8 cellular contexts compared by ENCODE assay signal in the genomic region with DNA sequence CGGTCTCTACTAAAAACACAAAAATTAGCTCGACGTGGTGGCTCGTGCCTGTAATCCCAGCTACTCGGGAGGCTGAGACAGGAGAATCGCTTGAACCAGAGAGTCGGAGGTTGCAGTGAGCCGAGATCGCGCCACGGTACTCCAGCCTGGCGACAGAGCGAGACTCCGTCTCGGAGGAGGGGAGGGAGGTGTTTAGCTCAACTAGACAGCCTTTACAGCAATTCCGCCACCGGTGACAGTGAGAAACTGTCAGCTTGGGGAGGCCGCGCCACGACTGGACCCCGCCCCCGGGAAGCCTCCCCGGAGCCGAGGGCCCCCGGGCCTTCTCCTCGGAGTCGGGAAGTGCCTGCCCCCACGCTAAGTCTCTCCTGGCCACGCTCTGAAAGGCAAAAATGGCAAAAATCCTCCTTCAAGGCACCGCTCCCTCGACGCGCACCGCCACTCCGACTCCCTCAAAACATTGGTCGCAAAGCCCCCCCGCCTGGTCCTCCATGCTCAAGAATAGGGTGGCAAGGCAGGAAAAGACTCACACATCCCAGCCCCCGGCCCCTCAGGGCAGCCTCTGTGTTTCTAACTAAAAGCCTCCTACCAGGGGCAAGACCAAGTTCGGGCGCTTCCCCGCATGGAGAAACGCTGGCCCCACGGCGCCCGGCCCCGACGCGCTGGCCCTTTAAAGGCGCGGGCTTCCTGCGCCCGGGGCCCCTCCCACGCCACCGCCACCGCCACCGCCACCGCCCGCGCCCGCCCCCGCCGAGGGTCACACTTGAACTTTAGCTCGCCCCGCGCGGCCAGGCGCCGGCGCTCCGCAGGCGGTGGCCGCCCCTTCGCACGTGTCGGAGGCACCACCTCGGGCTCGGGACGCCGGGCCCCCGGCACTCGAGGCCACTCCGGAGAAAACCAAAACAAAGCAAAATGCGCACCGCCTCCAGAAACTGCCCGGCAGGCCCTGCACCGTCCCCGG. TPM values are rescaled to one million over a fixed set of nuclear protein-coding genes. Genes with fewer than 3 reads are reported as not detected.
DNase-seq lines count a peak whose midpoint lies in the region; ATAC-seq, FAIRE-seq and TF ChIP-seq lines count a peak whose summit lies in the region.

No MANE protein-coding gene starts in this region.

- H3K9me3 ChIP-seq in breast epithelium (no peaks in the 10 kb centered on the region), kidney (ENCODE audit: control insufficient read depth in 1 of 2, low read length in 2 of 2) (no peaks in the 10 kb centered on the region)

- FAIRE-seq in kidney (lab: Jason Lieb, UNC) = no peak

- H3K9ac ChIP-seq in kidney (ENCODE audit: low read length in 2 of 2) = peak overlapping the region; percentile 43 to 91

- DNase-seq in DMS79 treated with DMSO at 0.1 percent for 48 hours (lab: John Stamatoyannopoulos, UW) = peak; percentile 18
- DNase-seq in DMS79 (lab: John Stamatoyannopoulos, UW) = no peak
- peak; percentile 55 to 66 for DNase-seq in breast epithelium (ENCODE audit: low spot score in 2 of 2)
- peak; percentile 89 for DNase-seq in kidney
- peak; percentile 47 to 54 for DNase-seq in stimulated activated CD4-positive, alpha-beta T cell treated with anti-CD3 and anti-CD28 coated beads, Interleukin-15, amount 100 ng/mL, for 1 hour (ENCODE audit: low read depth in 1 of 2, low spot score in 1 of 2)
- no peak for DNase-seq in NCI-H2107 treated with DMSO at 0.1 percent for 48 hours (lab: John Stamatoyannopoulos, UW; ENCODE audit: unreplicated experiment)

- H3K27ac ChIP-seq in breast epithelium = peak overlapping the region; percentile 98 to 99
- H3K27ac ChIP-seq in kidney (ENCODE audit: low read depth in 2 of 2, low read length in 2 of 2) = peak overlapping the region; percentile 98 to 99

- TF ChIP-seq CTCF in WI38 (IDR thresholded peaks at IDR 0.05; ENCODE audit: low read depth, low read length) = no peak
- no peak for TF ChIP-seq CTCF in breast epithelium (IDR thresholded peaks at IDR 0.05)
- TF ChIP-seq CTCF in kidney (IDR thresholded peaks at IDR 0.05; ENCODE audit: borderline replicate concordance, extremely low read depth, insufficient read depth) = no peak

- H3K27me3 ChIP-seq in breast epithelium = no peaks in the 10 kb centered on the region

- H3K4me1 ChIP-seq in breast epithelium (no peaks in the 10 kb centered on the region), kidney (ENCODE audit: control insufficient read depth in 1 of 2, insufficient read depth in 1 of 2, low read depth in 1 of 2, low read length in 2 of 2) (peaks cover 8 to 29% of the 10 kb centered on the region in 2 donors)

- no peaks in the 10 kb centered on the region for H3K36me3 ChIP-seq in breast epithelium
- no peaks in the 10 kb centered on the region for H3K36me3 ChIP-seq in kidney (ENCODE audit: control insufficient read depth in 1 of 2, insufficient read depth in 2 of 2, low read length in 2 of 2)

- intact Hi-C loops in breast epithelium (cut with DNase I; ENCODE audit: low total_unique reads) = no loop called here
- intact Hi-C loops in kidney (cut with DNase I) = no loop called here

- peak; percentile 22 for TF ChIP-seq POLR2A in breast epithelium (IDR thresholded peaks at IDR 0.05)

- ATAC-seq in HG03457 (IDR thresholded peaks at IDR 0.05; ENCODE audit: unreplicated experiment) = peak; percentile 18

- H3K4me3 ChIP-seq in WI38 (ENCODE audit: low read depth, low read length) = peak overlapping the region; percentile 41
- H3K4me3 ChIP-seq in breast epithelium = peak overlapping the region; percentile 91 to 99 (median 99)
- H3K4me3 ChIP-seq in kidney (ENCODE audit: low read length in 2 of 2) = peak overlapping the region; percentile 80 to 91

RNA-seq across cellular contexts. Expression of a gene that starts 2.1 kb away (rescaled TPM):
- total RNA-seq in breast epithelium = 100 to 1,000 TPM in 1 of 3 donors, 10 to 100 TPM in 2; 54.1 to 163 (median 67.2) TPM
- 54.6 TPM for total RNA-seq in kidney
- polyA plus RNA-seq in kidney (ENCODE audit: insufficient read depth, low read depth, low replicate concordance) = 8.6 TPM

Comparison
In these comparisons a context has a peak if more than half of its experiments do, and no peak if none do; other contexts are left out.
1. DNase-seq: peak in DMS79 treated with DMSO at 0.1 percent for 48 hours (single experiment), breast epithelium (2 of 2), kidney (single experiment) and stimulated activated CD4-positive, alpha-beta T cell treated with anti-CD3 and anti-CD28 coated beads, Interleukin-15, amount 100 ng/mL, for 1 hour (2 of 2); none in DMS79 (single experiment) and NCI-H2107 treated with DMSO at 0.1 percent for 48 hours (single experiment).
2. H3K4me3 ChIP-seq: peak in every context shown above with its lines; median percentile 99 in breast epithelium; 86 in kidney; 41 in WI38.